ENCODE assay signal across 8 cellular contexts in genomic region chr9:39464122-39464777, GRCh38.
A peak's percentile ranks its signal among the peaks of the same experiment; 100 is the strongest.
DNase-seq lines count a peak whose midpoint lies in the region; ATAC-seq and TF ChIP-seq lines count a peak whose summit lies in the region.
"Not testable (repeated sequence)": the region's sequence is repeated elsewhere in the genome, so short reads cannot be mapped to it uniquely, and the experiment has no call there.

No MANE protein-coding gene starts in this region.

- H3K27me3 Mint-ChIP-seq in activated CD4-positive, alpha-beta T cell treated with anti-CD3 and anti-CD28 coated beads, Interleukin-2, amount 10 ng/mL, durations not matched to agents 24 days and 14 days: not testable (repeated sequence)

- peak overlapping the region; percentile 91 for H3K4me3 Mint-ChIP-seq in activated CD4-positive, alpha-beta T cell treated with anti-CD3 and anti-CD28 coated beads, Interleukin-2, amount 10 ng/mL, durations not matched to agents 24 days and 14 days

- ATAC-seq in GM19452 (IDR thresholded peaks at IDR 0.05; ENCODE audit: unreplicated experiment) (peak; percentile 98), HG03521 (IDR thresholded peaks at IDR 0.05; ENCODE audit: unreplicated experiment) (peak; percentile 97), left colon (peak; percentile 100)

- peak overlapping the region; percentile 83 for H3K27ac Mint-ChIP-seq in activated CD4-positive, alpha-beta T cell treated with anti-CD3 and anti-CD28 coated beads, Interleukin-2, amount 10 ng/mL, durations not matched to agents 24 days and 14 days

- peak overlapping the region in 1 of 2 donors; percentile 71 for H3K27ac ChIP-seq in coronary artery

- peak overlapping the region; percentile 73 for H3K4me3 ChIP-seq in coronary artery

- intact Hi-C loops in activated CD4-positive, alpha-beta T cell treated with anti-CD3 and anti-CD28 coated beads, Interleukin-2, amount 10 ng/mL, durations not matched to agents 24 days and 14 days (cut with micrococcal nuclease); left colon (cut with DNase I, micrococcal nuclease): not testable (repeated sequence)

- not testable (repeated sequence) for H3K36me3 Mint-ChIP-seq in activated CD4-positive, alpha-beta T cell treated with anti-CD3 and anti-CD28 coated beads, Interleukin-2, amount 10 ng/mL, durations not matched to agents 24 days and 14 days (ENCODE audit: low read depth)

- H3K4me1 Mint-ChIP-seq in activated CD4-positive, alpha-beta T cell treated with anti-CD3 and anti-CD28 coated beads, Interleukin-2, amount 10 ng/mL, durations not matched to agents 24 days and 14 days: not testable (repeated sequence)

- TF ChIP-seq CTCF in AG09319 (IDR thresholded peaks at IDR 0.05; ENCODE audit: low read depth, low read length); coronary artery (IDR thresholded peaks at IDR 0.05): not testable (repeated sequence)

- DNase-seq in AG09319 (ENCODE audit: extremely low read depth, low read depth): peak; percentile 46
- DNase-seq in NCI-H526 (lab: John Stamatoyannopoulos, UW): peak; percentile 83 to 88
- DNase-seq in activated CD4-positive, alpha-beta T cell treated with anti-CD3 and anti-CD28 coated beads, Interleukin-2, amount 10 ng/mL, durations not matched to agents 24 days and 14 days: peak; percentile 92
- DNase-seq in coronary artery (ENCODE audit: low spot score): peak; percentile 85
- peak; percentile 83 to 88 for DNase-seq in left colon
- peak; percentile 43 to 58 for DNase-seq in stimulated activated CD4-positive, alpha-beta T cell treated with anti-CD3 and anti-CD28 coated beads, Interleukin-15, amount 100 ng/mL, for 1 hour (ENCODE audit: low read depth in 1 of 2, low spot score in 1 of 2)

- not testable (repeated sequence) for H3K9me3 Mint-ChIP-seq in activated CD4-positive, alpha-beta T cell treated with anti-CD3 and anti-CD28 coated beads, Interleukin-2, amount 10 ng/mL, durations not matched to agents 24 days and 14 days
